Comparison of ENCODE assay signal across 1 cellular context in the genomic region with DNA sequence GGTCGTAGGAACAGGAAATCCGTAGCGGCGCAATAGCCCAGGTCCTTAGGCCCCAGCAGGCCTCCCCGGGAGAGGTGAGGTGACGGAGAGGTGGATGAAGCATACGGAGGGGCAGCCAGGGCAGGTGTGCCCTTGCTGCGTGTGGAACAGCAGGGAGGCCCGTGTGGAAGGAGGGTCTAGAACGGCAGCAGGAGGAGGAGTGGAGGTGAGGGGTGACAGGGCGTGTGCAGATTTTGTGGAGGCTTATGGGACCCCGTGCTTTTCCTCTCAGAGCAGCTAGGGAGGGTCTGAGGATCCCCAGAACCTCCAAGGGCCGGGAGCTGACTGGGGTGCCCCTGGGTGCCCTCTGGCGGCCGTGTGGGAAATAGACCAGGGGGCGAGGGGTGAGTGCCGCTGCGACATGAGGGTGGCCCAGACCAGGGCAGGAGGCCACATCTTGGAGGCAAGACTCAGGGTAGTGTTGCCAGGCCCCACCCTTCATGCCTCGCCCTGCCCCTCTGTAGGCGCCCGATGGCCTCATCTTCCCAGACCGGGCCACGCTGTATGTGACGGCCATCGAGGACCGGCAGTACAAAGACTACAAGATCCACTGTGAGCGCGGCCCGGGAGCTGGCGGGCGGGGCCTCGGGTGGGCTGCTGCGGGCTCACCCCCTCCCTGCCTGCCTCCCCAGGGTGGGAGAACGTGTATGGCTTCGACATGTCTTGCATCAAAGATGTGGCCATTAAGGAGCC.
TF ChIP-seq lines count a peak whose summit lies in the region.

No MANE protein-coding gene starts in this region.

TF ChIP-seq in SK-N-SH, 30 proteins besides CTCF, POLR2A, EP300 and RAD21:
- TF ChIP-seq POLR2AphosphoS5 (IDR thresholded peaks at IDR 0.05; ENCODE audit: low read depth, low read length) (no peak), NRF1 (IDR thresholded peaks at IDR 0.05; ENCODE audit: low read depth, low read length) (no peak), EZH2phosphoT487 (IDR thresholded peaks at IDR 0.05; ENCODE audit: borderline replicate concordance, low read depth) (no peak), FOXJ3 (CRISPR knock-in tag; IDR thresholded peaks at IDR 0.05) (no peak), GABPA (IDR thresholded peaks at IDR 0.05; ENCODE audit: low read depth) (no peak), RFX5 (IDR thresholded peaks at IDR 0.05; ENCODE audit: low read length) (no peak), YY1 (IDR thresholded peaks at IDR 0.05; ENCODE audit: low read depth) (no peak), MXI1 (IDR thresholded peaks at IDR 0.05; ENCODE audit: low read depth, low read length) (no peak), MEF2A (IDR thresholded peaks at IDR 0.05; ENCODE audit: borderline replicate concordance, low read depth) (no peak), TAF1 (IDR thresholded peaks at IDR 0.05; ENCODE audit: borderline replicate concordance, low read depth, low read length) (no peak), GATA2 (CRISPR knock-in tag; IDR thresholded peaks at IDR 0.05) (no peak), FOXM1 (IDR thresholded peaks at IDR 0.05; ENCODE audit: low read depth) (no peak), RCOR1 (IDR thresholded peaks at IDR 0.05; ENCODE audit: low read length) (no peak), SIN3A (IDR thresholded peaks at IDR 0.05; ENCODE audit: borderline replicate concordance, low read depth, low read length) (no peak), TCF12 (IDR thresholded peaks at IDR 0.05) (no peak), TEAD4 (IDR thresholded peaks at IDR 0.05; ENCODE audit: borderline replicate concordance, insufficient read depth) (no peak)
- TF ChIP-seq, protein P1, sequence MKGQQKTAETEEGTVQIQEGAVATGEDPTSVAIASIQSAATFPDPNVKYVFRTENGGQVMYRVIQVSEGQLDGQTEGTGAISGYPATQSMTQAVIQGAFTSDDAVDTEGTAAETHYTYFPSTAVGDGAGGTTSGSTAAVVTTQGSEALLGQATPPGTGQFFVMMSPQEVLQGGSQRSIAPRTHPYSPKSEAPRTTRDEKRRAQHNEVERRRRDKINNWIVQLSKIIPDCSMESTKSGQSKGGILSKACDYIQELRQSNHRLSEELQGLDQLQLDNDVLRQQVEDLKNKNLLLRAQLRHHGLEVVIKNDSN (IDR thresholded peaks at IDR 0.05; ENCODE audit: borderline replicate concordance, low read depth), result no peak
- TF ChIP-seq, protein P2, sequence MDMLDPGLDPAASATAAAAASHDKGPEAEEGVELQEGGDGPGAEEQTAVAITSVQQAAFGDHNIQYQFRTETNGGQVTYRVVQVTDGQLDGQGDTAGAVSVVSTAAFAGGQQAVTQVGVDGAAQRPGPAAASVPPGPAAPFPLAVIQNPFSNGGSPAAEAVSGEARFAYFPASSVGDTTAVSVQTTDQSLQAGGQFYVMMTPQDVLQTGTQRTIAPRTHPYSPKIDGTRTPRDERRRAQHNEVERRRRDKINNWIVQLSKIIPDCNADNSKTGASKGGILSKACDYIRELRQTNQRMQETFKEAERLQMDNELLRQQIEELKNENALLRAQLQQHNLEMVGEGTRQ (IDR thresholded peaks at IDR 0.05; ENCODE audit: borderline replicate concordance, low read depth, low read length), result no peak
